Comparison of ENCODE assay signal across 9 cellular contexts in the genomic region with DNA sequence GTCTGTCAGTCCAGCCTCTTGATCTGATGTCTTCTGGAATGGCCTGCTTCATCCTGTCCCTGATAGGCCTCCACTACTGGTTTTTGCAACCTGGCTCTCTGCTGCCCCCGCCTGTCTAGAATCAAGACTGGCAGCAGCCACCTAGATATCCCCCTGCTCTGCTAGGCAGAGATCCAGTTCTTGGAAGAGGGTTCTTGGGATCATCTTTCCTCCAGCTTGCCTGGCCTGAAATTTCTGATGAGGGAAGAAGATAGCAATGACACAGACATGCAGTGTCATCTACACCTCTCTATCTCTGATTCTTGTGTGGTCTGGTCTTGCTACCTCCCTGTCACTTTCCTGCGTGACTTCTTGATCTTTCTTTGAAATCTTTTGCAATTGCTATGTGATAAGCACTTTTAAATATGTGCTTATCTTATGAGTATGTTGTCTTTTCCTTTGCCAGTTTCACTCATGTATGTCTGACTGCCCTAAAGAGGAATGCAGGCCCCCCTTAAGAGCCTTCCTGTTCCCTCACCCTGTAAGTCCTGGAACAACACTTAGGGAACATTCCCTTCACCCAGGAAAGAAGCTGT. TPM values are rescaled to one million over a fixed set of nuclear protein-coding genes. Genes with fewer than 3 reads are reported as not detected.
A peak's percentile ranks its signal among the peaks of the same experiment; 100 is the strongest.
DNase-seq lines count a peak whose midpoint lies in the region; ATAC-seq, FAIRE-seq and TF ChIP-seq lines count a peak whose summit lies in the region.
"Had no signal": no experiment of that assay in that cellular context is flagged by ENCODE, and none has a peak within 500 bp of the region (broad histone marks: within the 10 kb centered on the region; RNA-seq: fewer than 3 reads in every experiment).

No MANE protein-coding gene starts in this region.

- DNase-seq in DMS114 treated with DMSO at 0.1 percent for 48 hours (lab: John Stamatoyannopoulos, UW; ENCODE audit: unreplicated experiment) (peak; percentile 37), HT1080 (ENCODE audit: low read depth) (peak; percentile 51), SJCRH30 (peak; percentile 67 to 76), glomerular visceral epithelial cell (ENCODE audit: extremely low spot score) (peak; percentile 70), urothelium cell line (ENCODE audit: low spot score) (peak; percentile 81)
- peak; percentile 75 for DNase-seq in activated naive CD4-positive, alpha-beta T cell treated with Interleukin-2 at 50 U/mL for 16 hours

- no peak overlapping the region for H3K4me3 ChIP-seq in SJCRH30
- H3K4me3 ChIP-seq in parathyroid adenoma (ENCODE audit: low read depth, low read length) = peak overlapping the region; percentile 24

- no peaks in the 10 kb centered on the region for H3K9me3 ChIP-seq in SJCRH30 (replicated peaks)
- H3K9me3 ChIP-seq in parathyroid adenoma (ENCODE audit: control insufficient read depth, low read length) = no peaks in the 10 kb centered on the region

- no peaks in the 10 kb centered on the region for H3K27me3 ChIP-seq in SJCRH30
- H3K27me3 ChIP-seq in parathyroid adenoma (ENCODE audit: control insufficient read depth, insufficient read depth, low read length) = no peaks in the 10 kb centered on the region

- TF ChIP-seq CTCF in parathyroid adenoma (IDR thresholded peaks at IDR 0.05) = peak; percentile 94

- no peaks in the 10 kb centered on the region for H3K79me2 ChIP-seq in parathyroid adenoma

- no peak overlapping the region for H3K27ac ChIP-seq in SJCRH30
- peak overlapping the region; percentile 89 for H3K27ac ChIP-seq in parathyroid adenoma

- H3K36me3 ChIP-seq in SJCRH30 (no peaks in the 10 kb centered on the region), parathyroid adenoma (ENCODE audit: control insufficient read depth, insufficient read depth, low read length) (no peaks in the 10 kb centered on the region)

- peak overlapping the region; percentile 25 for H3K4me2 ChIP-seq in parathyroid adenoma (ENCODE audit: low read length)

- H3K4me1 ChIP-seq in SJCRH30 (peaks cover 19% of the 10 kb centered on the region), parathyroid adenoma (peaks cover 42% of the 10 kb centered on the region)

- no peak for FAIRE-seq in urothelium cell line (lab: Jason Lieb, UNC)
- FAIRE-seq: colon had no signal

- no peak for ATAC-seq in HG02571 (IDR thresholded peaks at IDR 0.05; ENCODE audit: unreplicated experiment)

- H2AFZ ChIP-seq in parathyroid adenoma = peak overlapping the region; percentile 64

- H3K9ac ChIP-seq in parathyroid adenoma = no peak overlapping the region

RNA-seq across cellular contexts. Expression of gene NFATC3, which starts 20.3 kb away (rescaled TPM):
- 14.9 and 15.4 TPM in 2 replicates for total RNA-seq in HT1080 (2014; rRNA removed; shearing (Covaris generic))
- 10.0 and 13.7 TPM in 2 replicates for polyA plus RNA-seq in HT1080 (2015; cell fraction: cytosol; rRNA removed)
- polyA plus RNA-seq in HT1080 (2015; cell fraction: nucleus; rRNA removed) = 12.6 and 13.2 TPM in 2 replicates
- 52.7 and 53.9 TPM in 2 replicates for total RNA-seq in SJCRH30 (2014; rRNA removed; shearing (Covaris generic))

RNA-seq across cellular contexts. Expression of gene DUS2, which starts 41.8 kb away (rescaled TPM):
- 15.4 and 18.2 TPM in 2 replicates for total RNA-seq in HT1080 (2014; rRNA removed; shearing (Covaris generic))
- polyA plus RNA-seq in HT1080 (2015; cell fraction: cytosol; rRNA removed) = 10.9 and 11.8 TPM in 2 replicates
- 28.5 and 32.4 TPM in 2 replicates for polyA plus RNA-seq in HT1080 (2015; cell fraction: nucleus; rRNA removed)
- 8.6 and 9.0 TPM in 2 replicates for total RNA-seq in SJCRH30 (2014; rRNA removed; shearing (Covaris generic))

RNA-seq across cellular contexts. Expression of gene DDX28, which starts 41.8 kb away (rescaled TPM):
- 18.9 and 22.5 TPM in 2 replicates for total RNA-seq in HT1080 (2014; rRNA removed; shearing (Covaris generic))
- 13.1 and 17.9 TPM in 2 replicates for polyA plus RNA-seq in HT1080 (2015; cell fraction: cytosol; rRNA removed)
- 18.6 and 19.5 TPM in 2 replicates for polyA plus RNA-seq in HT1080 (2015; cell fraction: nucleus; rRNA removed)
- 9.4 and 9.9 TPM in 2 replicates for total RNA-seq in SJCRH30 (2014; rRNA removed; shearing (Covaris generic))

RNA-seq across cellular contexts. Expression of gene DPEP2NB, which starts 49.2 kb away (rescaled TPM):
- not detected in 2 replicates for total RNA-seq in HT1080 (2014; rRNA removed; shearing (Covaris generic))
- polyA plus RNA-seq in HT1080 (2015; cell fraction: cytosol; rRNA removed) = not detected in 2 replicates
- not detected in 2 replicates for polyA plus RNA-seq in HT1080 (2015; cell fraction: nucleus; rRNA removed)
- total RNA-seq in SJCRH30 (2014; rRNA removed; shearing (Covaris generic)) = not detected in 2 replicates
